Comparison of ENCODE assay signal across 12 cellular contexts in the genomic region with DNA sequence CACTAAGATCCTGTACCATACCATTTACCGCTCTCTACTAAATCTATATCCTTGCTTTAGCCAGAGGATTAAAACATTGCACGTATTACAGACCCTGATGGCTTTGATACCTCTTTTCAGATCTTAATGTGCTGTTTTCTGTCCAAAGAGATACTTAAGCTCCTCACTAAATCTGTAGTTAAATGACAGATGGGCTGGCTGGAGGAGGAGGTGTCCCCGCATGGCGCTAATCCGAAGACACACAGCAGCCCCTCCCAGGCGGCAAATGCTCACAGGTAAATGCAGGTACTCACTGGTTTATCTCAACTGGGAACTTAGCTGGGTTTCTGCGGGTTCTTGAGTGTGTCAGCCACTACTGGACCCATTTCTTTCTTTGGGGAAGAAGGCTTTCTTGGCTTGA. TPM values are rescaled to one million over a fixed set of nuclear protein-coding genes. Genes with fewer than 3 reads are reported as not detected.
DNase-seq lines count a peak whose midpoint lies in the region; ATAC-seq, FAIRE-seq and TF ChIP-seq lines count a peak whose summit lies in the region.
"Had no signal": no experiment of that assay in that cellular context is flagged by ENCODE, and none has a peak within 500 bp of the region (broad histone marks: within the 10 kb centered on the region; RNA-seq: fewer than 3 reads in every experiment).

No MANE protein-coding gene starts in this region.

- POLR2A ChIA-PET in activated CD4-positive, alpha-beta memory T cell treated with anti-CD3 and anti-CD28 coated beads, Interleukin-2, amount 10 ng/mL, durations not matched to agents 7 days and 5 days (lab: Charles Lee): interaction anchor here (1.3 kb wide), 1 partner anchor 135 kb away, joined by 3 read pairs; no protein-coding TSS in a partner anchor
- POLR2A ChIA-PET in activated CD4-positive, alpha-beta memory T cell treated with anti-CD3 and anti-CD28 coated beads for 36 hours (lab: Charles Lee): no interaction called here

- H3K4me3 Mint-ChIP-seq in activated CD4-positive, alpha-beta memory T cell treated with anti-CD3 and anti-CD28 coated beads, Interleukin-2, amount 10 ng/mL, durations not matched to agents 7 days and 5 days: peak overlapping the region; percentile 76
- H3K4me3 Mint-ChIP-seq in activated CD4-positive, alpha-beta memory T cell treated with anti-CD3 and anti-CD28 coated beads for 36 hours: no peak overlapping the region
- peak overlapping the region; percentile 96 for H3K4me3 Mint-ChIP-seq in stimulated activated effector memory CD8-positive, alpha-beta T cell treated with anti-CD3 and anti-CD28 coated beads, Interleukin-12 subunit alpha, Interleukin-12 subunit beta, amount 100 ng/mL, for 72 hours

- no peaks in the 10 kb centered on the region for H3K27me3 ChIP-seq in fibroblast of lung (ENCODE audit: control insufficient read depth, insufficient read depth, low read length)

- intact Hi-C loops in activated CD4-positive, alpha-beta memory T cell treated with anti-CD3 and anti-CD28 coated beads for 36 hours (cut with micrococcal nuclease): loop anchor here (5.0 kb wide), 1 partner anchor 271 kb away; no protein-coding TSS in a partner anchor
- intact Hi-C loops in kidney (cut with DNase I): no loop called here

- ATAC-seq in stimulated activated effector memory CD8-positive, alpha-beta T cell treated with anti-CD3 and anti-CD28 coated beads, Interleukin-12 subunit alpha, Interleukin-12 subunit beta, amount 100 ng/mL, for 72 hours: no peak

- H2AFZ ChIP-seq in fibroblast of lung (ENCODE audit: low read length): no peak overlapping the region

- no peaks in the 10 kb centered on the region for H3K27me3 Mint-ChIP-seq in activated CD4-positive, alpha-beta memory T cell treated with anti-CD3 and anti-CD28 coated beads, Interleukin-2, amount 10 ng/mL, durations not matched to agents 7 days and 5 days
- no peaks in the 10 kb centered on the region for H3K27me3 Mint-ChIP-seq in activated CD4-positive, alpha-beta memory T cell treated with anti-CD3 and anti-CD28 coated beads for 36 hours

- peaks cover 55% of the 10 kb centered on the region for H3K4me1 Mint-ChIP-seq in activated CD4-positive, alpha-beta memory T cell treated with anti-CD3 and anti-CD28 coated beads, Interleukin-2, amount 10 ng/mL, durations not matched to agents 7 days and 5 days
- peaks cover 46% of the 10 kb centered on the region for H3K4me1 Mint-ChIP-seq in activated CD4-positive, alpha-beta memory T cell treated with anti-CD3 and anti-CD28 coated beads for 36 hours (ENCODE audit: low read depth)
- H3K4me1 Mint-ChIP-seq in stimulated activated effector memory CD8-positive, alpha-beta T cell treated with anti-CD3 and anti-CD28 coated beads, Interleukin-12 subunit alpha, Interleukin-12 subunit beta, amount 100 ng/mL, for 72 hours: peaks cover 74% of the 10 kb centered on the region

- peaks cover 6% of the 10 kb centered on the region for H4K20me1 ChIP-seq in fibroblast of lung (ENCODE audit: control insufficient read depth, extremely low read depth, insufficient read depth, low read length)

- H3K27ac Mint-ChIP-seq in activated CD4-positive, alpha-beta memory T cell treated with anti-CD3 and anti-CD28 coated beads, Interleukin-2, amount 10 ng/mL, durations not matched to agents 7 days and 5 days: peak overlapping the region; percentile 16
- no peak overlapping the region for H3K27ac Mint-ChIP-seq in activated CD4-positive, alpha-beta memory T cell treated with anti-CD3 and anti-CD28 coated beads for 36 hours
- no peak overlapping the region for H3K27ac Mint-ChIP-seq in stimulated activated effector memory CD8-positive, alpha-beta T cell treated with anti-CD3 and anti-CD28 coated beads, Interleukin-12 subunit alpha, Interleukin-12 subunit beta, amount 100 ng/mL, for 72 hours

- no peak overlapping the region for H3K4me3 ChIP-seq in fibroblast of lung (replicated peaks in 1 of 4; ENCODE audit: control extremely low read depth in 1 of 4, insufficient read depth in 1 of 4, low read depth in 3 of 4, low read length in 4 of 4)
- H3K4me3 ChIP-seq in kidney (ENCODE audit: low read length in 2 of 2): no peak overlapping the region

- no peak for FAIRE-seq in kidney (lab: Jason Lieb, UNC)

- H3K9ac ChIP-seq in fibroblast of lung (ENCODE audit: insufficient read depth, low read length) (no peak overlapping the region), kidney (ENCODE audit: low read length in 2 of 2) (no peak overlapping the region)

- peaks cover 61% of the 10 kb centered on the region for H3K79me2 ChIP-seq in fibroblast of lung (ENCODE audit: control insufficient read depth, insufficient read depth, low read length)

- H3K36me3 Mint-ChIP-seq in activated CD4-positive, alpha-beta memory T cell treated with anti-CD3 and anti-CD28 coated beads, Interleukin-2, amount 10 ng/mL, durations not matched to agents 7 days and 5 days (ENCODE audit: low read depth): peaks cover 29% of the 10 kb centered on the region
- H3K36me3 Mint-ChIP-seq in activated CD4-positive, alpha-beta memory T cell treated with anti-CD3 and anti-CD28 coated beads for 36 hours: peaks cover 12% of the 10 kb centered on the region
- peaks cover 60% of the 10 kb centered on the region for H3K36me3 Mint-ChIP-seq in stimulated activated effector memory CD8-positive, alpha-beta T cell treated with anti-CD3 and anti-CD28 coated beads, Interleukin-12 subunit alpha, Interleukin-12 subunit beta, amount 100 ng/mL, for 72 hours

- CTCF ChIA-PET in activated CD4-positive, alpha-beta memory T cell treated with anti-CD3 and anti-CD28 coated beads, Interleukin-2, amount 10 ng/mL, durations not matched to agents 7 days and 5 days (lab: Charles Lee): interaction anchor here (0.9 to 1.1 kb wide), 2 partner anchors 9 to 141 kb away, joined by 3 read pairs; no protein-coding TSS in a partner anchor
- CTCF ChIA-PET in activated CD4-positive, alpha-beta memory T cell treated with anti-CD3 and anti-CD28 coated beads for 36 hours (lab: Charles Lee): interaction anchor here (0.7 kb wide), 1 partner anchor 124 kb away, joined by 3 read pairs; no protein-coding TSS in a partner anchor

- H3K4me2 ChIP-seq in fibroblast of lung (ENCODE audit: extremely low read depth, insufficient read depth, low read length): peak overlapping the region; percentile 25

- H3K9me3 Mint-ChIP-seq in activated CD4-positive, alpha-beta memory T cell treated with anti-CD3 and anti-CD28 coated beads, Interleukin-2, amount 10 ng/mL, durations not matched to agents 7 days and 5 days: no peaks in the 10 kb centered on the region
- H3K9me3 Mint-ChIP-seq in activated CD4-positive, alpha-beta memory T cell treated with anti-CD3 and anti-CD28 coated beads for 36 hours: no peaks in the 10 kb centered on the region
- H3K9me3 Mint-ChIP-seq in stimulated activated effector memory CD8-positive, alpha-beta T cell treated with anti-CD3 and anti-CD28 coated beads, Interleukin-12 subunit alpha, Interleukin-12 subunit beta, amount 100 ng/mL, for 72 hours: no peaks in the 10 kb centered on the region

- H3K27ac ChIP-seq in fibroblast of lung (ENCODE audit: insufficient read depth, low read length): no peak overlapping the region
- H3K27ac ChIP-seq in kidney (ENCODE audit: low read depth in 2 of 2, low read length in 2 of 2): no peak overlapping the region
- H3K27ac ChIP-seq: HL-60 had no signal

- H3K9me3 ChIP-seq in fibroblast of lung (ENCODE audit: control insufficient read depth, insufficient read depth, low read depth, low read length) (no peaks in the 10 kb centered on the region), kidney (ENCODE audit: control insufficient read depth in 1 of 2, low read length in 2 of 2) (no peaks in the 10 kb centered on the region)

- DNase-seq in activated CD4-positive, alpha-beta memory T cell treated with anti-CD3 and anti-CD28 coated beads, Interleukin-2, amount 10 ng/mL, durations not matched to agents 7 days and 5 days: no peak
- no peak for DNase-seq in activated CD4-positive, alpha-beta memory T cell treated with anti-CD3 and anti-CD28 coated beads for 36 hours
- DNase-seq in NCI-H524 treated with DMSO at 0.1 percent for 48 hours (lab: John Stamatoyannopoulos, UW) (peak; percentile 98), fibroblast of lung (ENCODE audit: low read depth in 2 of 2) (no peak), cerebellum (ENCODE audit: low spot score) (no peak), kidney (no peak)
- peak in 1 of 2 donors; percentile 46 for DNase-seq in stimulated activated effector memory CD8-positive, alpha-beta T cell treated with anti-CD3 and anti-CD28 coated beads, Interleukin-12 subunit alpha, Interleukin-12 subunit beta, amount 100 ng/mL, for 72 hours (ENCODE audit: low spot score in 2 of 2)
- no peak for DNase-seq in stimulated activated CD4-positive, alpha-beta T cell treated with anti-CD3 and anti-CD28 coated beads, Interleukin-4, amount 100 ng/mL, for 24 hours
- DNase-seq: ACHN; amniotic stem cell; effector memory CD4-positive, alpha-beta T cell had no signal

- peaks cover 14% of the 10 kb centered on the region for H3K36me3 ChIP-seq in fibroblast of lung (ENCODE audit: control insufficient read depth, insufficient read depth, low read length)
- peaks cover 4% of the 10 kb centered on the region in 2 donors for H3K36me3 ChIP-seq in kidney (ENCODE audit: control insufficient read depth in 1 of 2, insufficient read depth in 2 of 2, low read length in 2 of 2)

- TF ChIP-seq CTCF in fibroblast of lung (conservative IDR thresholded peaks at IDR 0.05 in 1 of 2, IDR thresholded peaks at IDR 0.05 in 1 of 2; ENCODE audit: low read depth in 1 of 2, low read length in 2 of 2): no peak
- TF ChIP-seq CTCF in kidney (IDR thresholded peaks at IDR 0.05; ENCODE audit: borderline replicate concordance, extremely low read depth, insufficient read depth): no peak

- H3K4me1 ChIP-seq in fibroblast of lung (ENCODE audit: control insufficient read depth, extremely low read depth, insufficient read depth, low read length) (peaks cover 28% of the 10 kb centered on the region), kidney (ENCODE audit: control insufficient read depth in 1 of 2, insufficient read depth in 1 of 2, low read depth in 1 of 2, low read length in 2 of 2) (peaks cover 0 to 7% of the 10 kb centered on the region in 2 donors)

RNA-seq across cellular contexts. Expression of gene LPCAT1, which starts 2.7 kb away (rescaled TPM):
- total RNA-seq in activated CD4-positive, alpha-beta memory T cell treated with anti-CD3 and anti-CD28 coated beads, Interleukin-2, amount 10 ng/mL, durations not matched to agents 7 days and 5 days: 10 to 100 TPM; 68.7 to 71.4 TPM
- 10 to 100 TPM; 48.4 to 51.4 TPM for total RNA-seq in activated CD4-positive, alpha-beta memory T cell treated with anti-CD3 and anti-CD28 coated beads for 36 hours
- total RNA-seq in fibroblast of lung (62.1 and 65.2 TPM in 2 replicates), cerebellum (82.4 TPM), kidney (46.5 TPM)
- polyA plus RNA-seq in fibroblast of lung (50.8 and 90.7 TPM in 2 replicates), kidney (ENCODE audit: insufficient read depth, low read depth, low replicate concordance) (22.2 TPM)
- 31.1 and 50.1 TPM in 2 replicates for polyA plus RNA-seq in fibroblast of lung (2012)
- polyA minus RNA-seq in fibroblast of lung (ENCODE audit: low replicate concordance): 15.9 and 36.0 TPM in 2 replicates
